In genomic region chr1:107771377-107771776, GRCh38 we compare ENCODE assay signal across 31 cellular contexts.
"Had no signal": no experiment of that assay in that cellular context is flagged by ENCODE, and none has a peak within 500 bp of the region (broad histone marks: within the 10 kb centered on the region; RNA-seq: fewer than 3 reads in every experiment).

No MANE protein-coding gene starts in this region.

- ATAC-seq: activated CD4-positive, alpha-beta T cell treated with anti-CD3 and anti-CD28 coated beads for 36 hours; activated CD4-positive, CD25-positive, alpha-beta regulatory T cell treated with anti-CD3 and anti-CD28 coated beads, Interleukin-2, amount 50 U/mL, for 24 hours; activated CD8-positive, alpha-beta memory T cell treated with anti-CD3 and anti-CD28 coated beads, Interleukin-2, amount 10 ng/mL, durations not matched to agents 7 days and 5 days; activated CD8-positive, alpha-beta T cell treated with anti-CD3 and anti-CD28 coated beads, Interleukin-2, amount 10 ng/mL, durations not matched to agents 7 days and 5 days; activated naive CD8-positive, alpha-beta T cell treated with anti-CD3 and anti-CD28 coated beads, Interleukin-2, amount 50 U/mL, for 24 hours; WTC11 had no signal

- H3K9me3 ChIP-seq: ascending aorta had no signal

- H3K27ac ChIP-seq: ascending aorta, cardiac muscle cell, WERI-Rb-1 had no signal

- H3K27me3 ChIP-seq: ascending aorta, cardiac muscle cell had no signal

- H3K36me3 ChIP-seq: ascending aorta, cardiac muscle cell, WERI-Rb-1 had no signal

- H3K4me3 ChIP-seq: ascending aorta, cardiac muscle cell had no signal

- H3K4me1 ChIP-seq: ascending aorta had no signal

- DNase-seq: activated CD4-positive, alpha-beta memory T cell treated with anti-CD3 and anti-CD28 coated beads, Interleukin-2, amount 10 ng/mL, durations not matched to agents 7 days and 5 days; activated CD4-positive, alpha-beta T cell treated with anti-CD3 and anti-CD28 coated beads for 1 hour; activated CD4-positive, alpha-beta T cell treated with anti-CD3 and anti-CD28 coated beads for 36 hours; activated CD4-positive, alpha-beta T cell treated with anti-CD3 and anti-CD28 coated beads for 48 hours; activated CD4-positive, alpha-beta T cell treated with anti-CD3 and anti-CD28 coated beads, Interleukin-2, amount 10 ng/mL, durations not matched to agents 7 days and 5 days; activated CD4-positive, alpha-beta T cell treated with anti-CD3 and anti-CD28 coated beads, Interleukin-2, amount 50 U/mL, for 48 hours; activated CD4-positive, CD25-positive, alpha-beta regulatory T cell; activated CD8-positive, alpha-beta memory T cell treated with anti-CD3 and anti-CD28 coated beads for 24 hours; activated CD8-positive, alpha-beta memory T cell treated with anti-CD3 and anti-CD28 coated beads, Interleukin-2, amount 10 ng/mL, durations not matched to agents 7 days and 5 days; activated CD8-positive, alpha-beta memory T cell treated with anti-CD3 and anti-CD28 coated beads, Interleukin-2, amount 50 U/mL, for 48 hours; activated CD8-positive, alpha-beta T cell treated with anti-CD3 and anti-CD28 coated beads, Interleukin-2, amount 10 ng/mL, durations not matched to agents 7 days and 5 days; activated effector memory CD4-positive, alpha-beta T cell treated with Interleukin-2 at 50 U/mL for 16 hours; activated gamma-delta T cell; activated naive CD4-positive, alpha-beta T cell treated with anti-CD3 and anti-CD28 coated beads, Interleukin-2, amount 10 ng/mL, durations not matched to agents 7 days and 5 days; activated naive CD4-positive, alpha-beta T cell treated with Interleukin-2 at 50 U/mL for 16 hours; activated naive CD8-positive, alpha-beta T cell treated with anti-CD3 and anti-CD28 coated beads, Interleukin-2, amount 10 ng/mL, durations not matched to agents 7 days and 5 days; activated naive CD8-positive, alpha-beta T cell treated with anti-CD3 and anti-CD28 coated beads, Interleukin-2, amount 50 U/mL, for 24 hours; activated T-cell treated with anti-CD3 and anti-CD28 coated beads, Interleukin-2, amount 50 U/mL, for 24 hours; activated T-cell treated with anti-CD3 and anti-CD28 coated beads, Interleukin-2, amount 50 U/mL, for 48 hours; amygdala; anterior cingulate cortex; caudate nucleus; cerebellar nuclear complex; T-helper 1 cell; T-helper 2 cell; T-helper 9 cell; WERI-Rb-1 had no signal
